Comparison of ENCODE assay signal across 1 cellular context in genomic region chr22:26768986-26769385, GRCh38.
TF ChIP-seq lines count a peak whose summit lies in the region.

No MANE protein-coding gene starts in this region.

TF ChIP-seq in H1, 55 proteins besides CTCF, POLR2A, EP300 and RAD21 (continued from another document):
- TF ChIP-seq CBX5 (IDR thresholded peaks at IDR 0.05; ENCODE audit: low read depth, low read length) = no peak
